8 cellular contexts compared by ENCODE assay signal in genomic region chr9:6584881-6585597, GRCh38.
DNase-seq lines count a peak whose midpoint lies in the region; ATAC-seq lines count a peak whose summit lies in the region.

No MANE protein-coding gene starts in this region.

- no peak overlapping the region for H4K8ac ChIP-seq in mesendoderm (ENCODE audit: low read depth, low read length)

- WGBS in mesendoderm (ENCODE audit: extremely low coverage, insufficient coverage, low lambda C conversion rate), result no CpG with 5 or more reads among the region's 5 CpGs

- H3K27me3 ChIP-seq in mesendoderm (ENCODE audit: insufficient read depth, low read length, poor library complexity), result no peaks in the 10 kb centered on the region
- no peaks in the 10 kb centered on the region for H3K27me3 ChIP-seq in MG63

- H3K4ac ChIP-seq in mesendoderm (ENCODE audit: low read depth, low read length), result no peak overlapping the region

- H2BK120ac ChIP-seq in mesendoderm (ENCODE audit: low read depth, low read length), result no peak overlapping the region

- no peak overlapping the region for H2BK5ac ChIP-seq in mesendoderm (ENCODE audit: low read length)

- H2BK15ac ChIP-seq in mesendoderm (replicated peaks; ENCODE audit: low read depth), result no peak overlapping the region

- ATAC-seq in GM18861 (IDR thresholded peaks at IDR 0.05; ENCODE audit: unreplicated experiment) (no peak), GM19351 (IDR thresholded peaks at IDR 0.05; ENCODE audit: unreplicated experiment) (no peak)

- H3K4me1 ChIP-seq in mesendoderm (ENCODE audit: control insufficient read depth, low read depth, low read length), result no peaks in the 10 kb centered on the region

- no peak overlapping the region for H4K5ac ChIP-seq in mesendoderm (ENCODE audit: low read length)

- H3K79me1 ChIP-seq in mesendoderm (ENCODE audit: low read length), result no peaks in the 10 kb centered on the region

- H3K9ac ChIP-seq in mesendoderm (ENCODE audit: low read length), result no peak overlapping the region

- no peak overlapping the region for H3K27ac ChIP-seq in mesendoderm (ENCODE audit: low read depth, low read length)

- H3K36me3 ChIP-seq in mesendoderm (ENCODE audit: control insufficient read depth, insufficient read depth, low read length) (no peaks in the 10 kb centered on the region), MG63 (no peaks in the 10 kb centered on the region)

- H3K79me2 ChIP-seq in mesendoderm (ENCODE audit: control insufficient read depth, insufficient read depth, low read length), result no peaks in the 10 kb centered on the region

- in situ Hi-C loops in T47D (cut with HindIII; ENCODE audit: low pct_unique_long_range_greater_than_20kb, low sequenced_read_pairs), result no loop called here

- no peak overlapping the region for H3K4me3 ChIP-seq in mesendoderm (ENCODE audit: low read length)
- no peak overlapping the region for H3K4me3 ChIP-seq in MG63

- no peak overlapping the region for H3K18ac ChIP-seq in mesendoderm (ENCODE audit: low read length)

- H3K9me3 ChIP-seq in MG63, result no peaks in the 10 kb centered on the region

- no peak overlapping the region for H3K4me2 ChIP-seq in mesendoderm (ENCODE audit: low read length)

- H3K23ac ChIP-seq in mesendoderm (ENCODE audit: low read length), result no peak overlapping the region

- DNase-seq in NCI-H748 (lab: John Stamatoyannopoulos, UW; ENCODE audit: unreplicated experiment) (peak; percentile 43), NCI-H748 treated with DMSO at 0.1 percent for 48 hours (lab: John Stamatoyannopoulos, UW) (no peak), NCI-H128 (lab: John Stamatoyannopoulos, UW; ENCODE audit: unreplicated experiment) (peak; percentile 32), T47D (ENCODE audit: low read depth in 1 of 2, low spot score in 1 of 2) (peak; percentile 20 to 48), mesendoderm (peak; percentile 12), MG63 (no peak)

- no peak overlapping the region for H2AK5ac ChIP-seq in mesendoderm (ENCODE audit: low read length)

- no peak overlapping the region for H3K56ac ChIP-seq in mesendoderm (ENCODE audit: low read length)

Comparison
In these comparisons a context has a peak if more than half of its experiments do, and no peak if none do; other contexts are left out.
1. DNase-seq: peak in NCI-H748 (single experiment), NCI-H128 (single experiment), T47D (2 of 2) and mesendoderm (single experiment); none in NCI-H748 treated with DMSO at 0.1 percent for 48 hours (single experiment) and MG63 (single experiment).